Comparison of ENCODE assay signal across 2 cellular contexts in the genomic region with DNA sequence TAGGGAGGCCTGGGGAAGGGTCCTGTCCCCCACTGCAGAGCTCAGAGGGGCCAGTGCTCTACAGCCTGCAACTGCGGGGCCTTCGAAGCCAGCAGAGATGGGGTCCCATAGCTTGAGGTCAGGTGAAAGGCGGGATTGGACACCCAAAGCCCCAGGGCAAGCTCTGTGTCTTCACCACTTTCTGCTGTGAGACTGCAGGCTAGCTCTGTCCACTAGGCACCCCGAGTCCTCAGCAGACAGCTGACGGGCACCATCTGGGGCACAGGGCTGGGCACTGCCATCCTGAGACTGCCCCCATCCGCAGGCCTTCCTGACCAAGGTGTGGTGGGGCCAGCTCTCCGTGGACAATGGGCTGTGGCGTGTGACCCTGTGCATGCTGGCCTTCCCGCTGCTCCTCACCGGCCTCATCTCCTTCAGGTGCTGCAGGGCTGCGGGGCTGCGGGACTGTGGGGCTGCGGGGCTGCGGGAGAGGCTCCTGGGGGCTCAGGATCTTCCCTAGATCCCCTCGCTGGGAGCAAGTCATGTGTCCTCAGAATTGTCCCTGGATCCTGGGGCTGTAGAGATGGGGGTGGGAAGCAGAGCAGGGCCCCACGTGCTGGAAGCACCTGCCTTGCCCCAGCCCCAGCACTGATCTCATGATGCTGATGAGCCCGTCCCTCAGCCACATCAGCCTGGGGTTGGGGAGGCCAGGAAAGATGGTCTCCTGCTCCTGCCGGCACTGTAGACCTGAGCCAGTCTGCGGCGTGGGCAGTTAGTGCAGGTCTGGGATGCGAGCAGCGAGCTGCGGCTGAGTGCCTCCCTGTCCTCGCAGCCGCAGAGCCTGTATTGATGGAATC.
TF ChIP-seq lines count a peak whose summit lies in the region.

No MANE protein-coding gene starts in this region.

TF ChIP-seq in SK-N-SH, 30 proteins besides CTCF, POLR2A, EP300 and RAD21 (continued from another document):
- TF ChIP-seq, protein P1, sequence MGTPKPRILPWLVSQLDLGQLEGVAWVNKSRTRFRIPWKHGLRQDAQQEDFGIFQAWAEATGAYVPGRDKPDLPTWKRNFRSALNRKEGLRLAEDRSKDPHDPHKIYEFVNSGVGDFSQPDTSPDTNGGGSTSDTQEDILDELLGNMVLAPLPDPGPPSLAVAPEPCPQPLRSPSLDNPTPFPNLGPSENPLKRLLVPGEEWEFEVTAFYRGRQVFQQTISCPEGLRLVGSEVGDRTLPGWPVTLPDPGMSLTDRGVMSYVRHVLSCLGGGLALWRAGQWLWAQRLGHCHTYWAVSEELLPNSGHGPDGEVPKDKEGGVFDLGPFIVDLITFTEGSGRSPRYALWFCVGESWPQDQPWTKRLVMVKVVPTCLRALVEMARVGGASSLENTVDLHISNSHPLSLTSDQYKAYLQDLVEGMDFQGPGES (IDR thresholded peaks at IDR 0.05; ENCODE audit: low read depth, low read length): no peak
- TF ChIP-seq NFIC (IDR thresholded peaks at IDR 0.05; ENCODE audit: borderline replicate concordance) (no peak), SIN3A (IDR thresholded peaks at IDR 0.05; ENCODE audit: borderline replicate concordance, low read depth, low read length) (no peak), MEF2A (IDR thresholded peaks at IDR 0.05; ENCODE audit: borderline replicate concordance, low read depth) (no peak), TEAD4 (IDR thresholded peaks at IDR 0.05; ENCODE audit: borderline replicate concordance, insufficient read depth) (no peak), MAX (IDR thresholded peaks at IDR 0.05; ENCODE audit: low read depth) (no peak), CHD2 (IDR thresholded peaks at IDR 0.05; ENCODE audit: low read length, partially characterized antibody) (no peak), POLR2AphosphoS5 (IDR thresholded peaks at IDR 0.05; ENCODE audit: low read depth, low read length) (no peak), TCF12 (IDR thresholded peaks at IDR 0.05) (no peak), RXRA (IDR thresholded peaks at IDR 0.05; ENCODE audit: borderline replicate concordance, low read depth) (no peak), EZH2phosphoT487 (IDR thresholded peaks at IDR 0.05; ENCODE audit: borderline replicate concordance, low read depth) (no peak), ZBTB33 (IDR thresholded peaks at IDR 0.05; ENCODE audit: borderline replicate concordance, low read depth) (no peak), RFX5 (IDR thresholded peaks at IDR 0.05; ENCODE audit: low read length) (no peak), TAF1 (IDR thresholded peaks at IDR 0.05; ENCODE audit: borderline replicate concordance, low read depth, low read length) (no peak), JUND (IDR thresholded peaks at IDR 0.05) (no peak), GABPA (IDR thresholded peaks at IDR 0.05; ENCODE audit: low read depth) (no peak), NRF1 (IDR thresholded peaks at IDR 0.05; ENCODE audit: low read depth, low read length) (no peak), SMC3 (IDR thresholded peaks at IDR 0.05; ENCODE audit: low read depth, low read length) (no peak), REST (IDR thresholded peaks at IDR 0.05; ENCODE audit: low read depth, low read length) (no peak)
TF ChIP-seq in SK-N-SH: peak in this region for 0.

TF ChIP-seq in SK-N-SH treated with all-trans-retinoic acid at 6 μM for 48 hours, 23 proteins besides CTCF, POLR2A, EP300 and RAD21 (continued from another document):
- TF ChIP-seq, protein P2, sequence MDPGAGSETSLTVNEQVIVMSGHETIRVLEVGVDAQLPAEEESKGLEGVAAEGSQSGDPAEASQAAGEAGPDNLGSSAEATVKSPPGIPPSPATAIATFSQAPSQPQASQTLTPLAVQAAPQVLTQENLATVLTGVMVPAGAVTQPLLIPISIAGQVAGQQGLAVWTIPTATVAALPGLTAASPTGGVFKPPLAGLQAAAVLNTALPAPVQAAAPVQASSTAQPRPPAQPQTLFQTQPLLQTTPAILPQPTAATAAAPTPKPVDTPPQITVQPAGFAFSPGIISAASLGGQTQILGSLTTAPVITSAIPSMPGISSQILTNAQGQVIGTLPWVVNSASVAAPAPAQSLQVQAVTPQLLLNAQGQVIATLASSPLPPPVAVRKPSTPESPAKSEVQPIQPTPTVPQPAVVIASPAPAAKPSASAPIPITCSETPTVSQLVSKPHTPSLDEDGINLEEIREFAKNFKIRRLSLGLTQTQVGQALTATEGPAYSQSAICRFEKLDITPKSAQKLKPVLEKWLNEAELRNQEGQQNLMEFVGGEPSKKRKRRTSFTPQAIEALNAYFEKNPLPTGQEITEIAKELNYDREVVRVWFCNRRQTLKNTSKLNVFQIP (CRISPR knock-in tag; IDR thresholded peaks at IDR 0.05; ENCODE audit: borderline replicate concordance, low read depth): no peak
